In genomic region chr9:134781895-134782294, GRCh38 we compare ENCODE assay signal across 13 cellular contexts.
DNase-seq lines count a peak whose midpoint lies in the region; ATAC-seq and TF ChIP-seq lines count a peak whose summit lies in the region.
"Had no signal": no experiment of that assay in that cellular context is flagged by ENCODE, and none has a peak within 500 bp of the region (broad histone marks: within the 10 kb centered on the region; RNA-seq: fewer than 3 reads in every experiment).

No MANE protein-coding gene starts in this region.

- CTCF ChIA-PET in activated CD8-positive, alpha-beta memory T cell treated with anti-CD3 and anti-CD28 coated beads, Interleukin-2, amount 10 ng/mL, durations not matched to agents 7 days and 5 days (lab: Charles Lee) = interaction anchor here (0.6 kb wide), 1 partner anchor 1460 kb away, joined by 3 read pairs; no protein-coding TSS in a partner anchor

- H3F3A ChIP-seq in neural progenitor cell (ENCODE audit: low read depth) = peaks cover 11% of the 10 kb centered on the region

- H3K9me3 Mint-ChIP-seq in HFFc6 = no peaks in the 10 kb centered on the region
- no peaks in the 10 kb centered on the region for H3K9me3 Mint-ChIP-seq in brain
- no peaks in the 10 kb centered on the region for H3K9me3 Mint-ChIP-seq in neural progenitor cell
- H3K9me3 Mint-ChIP-seq in activated CD8-positive, alpha-beta memory T cell treated with anti-CD3 and anti-CD28 coated beads, Interleukin-2, amount 10 ng/mL, durations not matched to agents 7 days and 5 days (ENCODE audit: low read depth) = no peaks in the 10 kb centered on the region
- H3K9me3 Mint-ChIP-seq: central memory CD8-positive, alpha-beta T cell; IgD-negative memory B cell; T-cell had no signal

- no peak for ATAC-seq in activated CD8-positive, alpha-beta memory T cell treated with anti-CD3 and anti-CD28 coated beads, Interleukin-2, amount 10 ng/mL, durations not matched to agents 7 days and 5 days
- ATAC-seq: T-cell had no signal

- H3K4me1 Mint-ChIP-seq in HFFc6 (ENCODE audit: low read depth) (peaks cover 15% of the 10 kb centered on the region), brain (peaks cover 49% of the 10 kb centered on the region), neural progenitor cell (peaks cover 15% of the 10 kb centered on the region)
- H3K4me1 Mint-ChIP-seq in activated CD8-positive, alpha-beta memory T cell treated with anti-CD3 and anti-CD28 coated beads, Interleukin-2, amount 10 ng/mL, durations not matched to agents 7 days and 5 days = no peaks in the 10 kb centered on the region
- H3K4me1 Mint-ChIP-seq: central memory CD8-positive, alpha-beta T cell; IgD-negative memory B cell; T-cell had no signal

- H4K20me1 ChIP-seq in neural progenitor cell (ENCODE audit: low read depth) = no peaks in the 10 kb centered on the region

- no peaks in the 10 kb centered on the region for H3K36me3 ChIP-seq in neural progenitor cell

- H3K36me3 Mint-ChIP-seq in HFFc6 (ENCODE audit: low read depth) (peaks cover 21% of the 10 kb centered on the region), brain (no peaks in the 10 kb centered on the region), neural progenitor cell (no peaks in the 10 kb centered on the region)
- no peaks in the 10 kb centered on the region for H3K36me3 Mint-ChIP-seq in activated CD8-positive, alpha-beta memory T cell treated with anti-CD3 and anti-CD28 coated beads, Interleukin-2, amount 10 ng/mL, durations not matched to agents 7 days and 5 days
- H3K36me3 Mint-ChIP-seq: IgD-negative memory B cell, T-cell had no signal

- H3K4me3 Mint-ChIP-seq in HFFc6 = no peak overlapping the region
- no peak overlapping the region for H3K4me3 Mint-ChIP-seq in brain
- H3K4me3 Mint-ChIP-seq in neural progenitor cell = no peak overlapping the region
- no peak overlapping the region for H3K4me3 Mint-ChIP-seq in activated CD8-positive, alpha-beta memory T cell treated with anti-CD3 and anti-CD28 coated beads, Interleukin-2, amount 10 ng/mL, durations not matched to agents 7 days and 5 days
- H3K4me3 Mint-ChIP-seq: central memory CD8-positive, alpha-beta T cell; IgD-negative memory B cell; T-cell had no signal

- H3K9me3 ChIP-seq in neural progenitor cell (ENCODE audit: low read depth) = no peaks in the 10 kb centered on the region

- no peak overlapping the region for H3K4me3 ChIP-seq in neural progenitor cell
- H3K4me3 ChIP-seq: skin epidermis had no signal

- no peak overlapping the region for H2AFZ ChIP-seq in neural progenitor cell (replicated peaks)

- DNase-seq in DMS 273 (lab: John Stamatoyannopoulos, UW; ENCODE audit: unreplicated experiment) = peak; percentile 52
- DNase-seq in DMS 273 treated with DMSO at 0.1 percent for 48 hours (lab: John Stamatoyannopoulos, UW) = no peak
- no peak for DNase-seq in HFFc6
- DNase-seq in neural progenitor cell (ENCODE audit: low spot score) = peak; percentile 60
- DNase-seq in activated CD8-positive, alpha-beta memory T cell treated with anti-CD3 and anti-CD28 coated beads, Interleukin-2, amount 10 ng/mL, durations not matched to agents 7 days and 5 days = no peak
- DNase-seq in HUDEP-2 (lab: John Stamatoyannopoulos, UW; ENCODE audit: unreplicated experiment in 76 of 76) = no peak
- DNase-seq in NCI-H345 treated with DMSO at 0.1 percent for 48 hours (lab: John Stamatoyannopoulos, UW; ENCODE audit: unreplicated experiment) = no peak
- DNase-seq: activated CD8-positive, alpha-beta memory T cell treated with anti-CD3 and anti-CD28 coated beads, Interleukin-2, amount 50 U/mL, for 48 hours; T-cell had no signal

- no peak overlapping the region for H3K4me2 ChIP-seq in neural progenitor cell

- H3K27me3 Mint-ChIP-seq in HFFc6 (ENCODE audit: insufficient read depth) (peaks cover 36% of the 10 kb centered on the region), brain (no peaks in the 10 kb centered on the region), neural progenitor cell (ENCODE audit: insufficient read depth, low read depth) (peaks cover 6% of the 10 kb centered on the region)
- no peaks in the 10 kb centered on the region for H3K27me3 Mint-ChIP-seq in activated CD8-positive, alpha-beta memory T cell treated with anti-CD3 and anti-CD28 coated beads, Interleukin-2, amount 10 ng/mL, durations not matched to agents 7 days and 5 days

- H3K27ac Mint-ChIP-seq in HFFc6 (no peak overlapping the region), brain (peak overlapping the region in 1 of 5 experiments; percentile 36), neural progenitor cell (no peak overlapping the region)
- H3K27ac Mint-ChIP-seq in activated CD8-positive, alpha-beta memory T cell treated with anti-CD3 and anti-CD28 coated beads, Interleukin-2, amount 10 ng/mL, durations not matched to agents 7 days and 5 days = no peak overlapping the region
- H3K27ac Mint-ChIP-seq: IgD-negative memory B cell, T-cell had no signal

- H3K79me2 ChIP-seq in neural progenitor cell (ENCODE audit: low read depth) = no peaks in the 10 kb centered on the region

- no peaks in the 10 kb centered on the region for H3K27me3 ChIP-seq in neural progenitor cell

- H3K9ac ChIP-seq in neural progenitor cell = no peak overlapping the region

- no peak overlapping the region for H3K27ac ChIP-seq in neural progenitor cell

- peaks cover 13% of the 10 kb centered on the region for H3K4me1 ChIP-seq in neural progenitor cell

- TF ChIP-seq CTCF in HFFc6 (IDR thresholded peaks at IDR 0.05) = peak; percentile 61
- peak; percentile 24 to 42 for TF ChIP-seq CTCF in brain (conservative IDR thresholded peaks at IDR 0.05)
- TF ChIP-seq CTCF in neural progenitor cell (IDR thresholded peaks at IDR 0.05) = peak; percentile 58

Comparison
In these comparisons a context has a peak if more than half of its experiments do, and no peak if none do; other contexts are left out.
1. DNase-seq: peak in DMS 273 (single experiment) and neural progenitor cell (single experiment); none in DMS 273 treated with DMSO at 0.1 percent for 48 hours (single experiment), HFFc6 (single experiment), activated CD8-positive, alpha-beta memory T cell treated with anti-CD3 and anti-CD28 coated beads, Interleukin-2, amount 10 ng/mL, durations not matched to agents 7 days and 5 days (single experiment), HUDEP-2 (0 of 76) and NCI-H345 treated with DMSO at 0.1 percent for 48 hours (single experiment).
2. Peak in every context shown above with its lines, with median percentiles within 50 percentile points of each other: CTCF ChIP-seq.